8 cellular contexts compared by ENCODE assay signal in the genomic region with DNA sequence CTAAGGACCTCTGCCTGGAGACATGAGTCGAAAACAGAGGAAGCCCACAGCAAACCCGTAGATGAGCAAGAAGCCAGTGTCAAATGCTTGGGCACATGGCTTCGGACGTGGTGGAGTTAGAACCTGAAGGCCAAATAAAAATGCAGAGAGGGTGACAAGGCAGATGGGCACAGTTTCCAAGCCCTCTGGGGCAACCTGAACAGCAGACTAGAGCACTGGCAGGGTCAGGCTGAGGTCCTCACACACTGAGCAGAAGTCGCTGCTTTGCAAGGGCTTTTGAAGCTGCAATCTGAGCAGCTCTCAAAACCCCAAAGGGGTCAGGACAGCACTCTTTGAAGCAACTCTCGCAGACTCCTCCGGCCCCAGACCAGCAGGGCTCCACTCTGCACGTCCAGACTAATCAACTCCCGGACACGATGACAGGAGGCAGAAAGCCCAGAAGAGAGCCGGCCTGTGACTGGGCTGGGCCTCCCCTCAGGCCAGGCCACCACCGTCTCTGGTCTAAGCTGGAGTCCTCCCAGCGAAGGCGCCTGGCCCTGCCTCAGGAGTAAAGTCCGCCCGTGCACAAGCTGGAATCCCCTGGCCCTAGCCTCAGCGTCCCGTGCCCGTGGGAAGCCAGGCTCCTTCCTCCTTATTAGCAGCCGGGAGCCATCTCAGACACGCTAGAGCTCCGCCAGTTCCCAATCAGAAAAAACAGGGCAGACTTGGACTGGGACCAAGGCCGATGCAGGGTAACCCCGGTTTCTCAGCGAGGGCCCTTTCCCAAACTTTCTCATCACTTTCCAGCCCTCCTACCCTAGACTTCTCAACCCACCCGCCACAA. TPM values are rescaled to one million over a fixed set of nuclear protein-coding genes. Genes with fewer than 3 reads are reported as not detected.
DNase-seq lines count a peak whose midpoint lies in the region; ATAC-seq and TF ChIP-seq lines count a peak whose summit lies in the region.

No MANE protein-coding gene starts in this region.

- TF ChIP-seq CTCF in lower leg skin (IDR thresholded peaks at IDR 0.05): no peak

- peaks cover 3% of the 10 kb centered on the region for H3K36me3 Mint-ChIP-seq in activated naive CD4-positive, alpha-beta T cell treated with anti-CD3 and anti-CD28 coated beads for 36 hours (ENCODE audit: low read depth)
- H3K36me3 Mint-ChIP-seq in dendritic cell treated with granulocyte-macrophage colony-stimulating factor and Interleukin-4, amounts not matched to agents 40 ng/mL and 50 ng/mL, for 4 days (ENCODE audit: low read depth): peaks cover 41% of the 10 kb centered on the region

- WGBS in lower leg skin, 2 donors: 2 to 3% methylated on average over 20 to 26 of the region's 26 CpGs

- peak overlapping the region; percentile 90 for H3K27ac Mint-ChIP-seq in activated naive CD4-positive, alpha-beta T cell treated with anti-CD3 and anti-CD28 coated beads for 36 hours
- peak overlapping the region; percentile 93 for H3K27ac Mint-ChIP-seq in dendritic cell treated with granulocyte-macrophage colony-stimulating factor and Interleukin-4, amounts not matched to agents 40 ng/mL and 50 ng/mL, for 4 days

- H3K27ac ChIP-seq in substantia nigra (ENCODE audit: low read depth, low read length, poor library complexity, severe bottlenecking): peak overlapping the region; percentile 92

- peaks cover 32% of the 10 kb centered on the region for H3K4me1 Mint-ChIP-seq in activated naive CD4-positive, alpha-beta T cell treated with anti-CD3 and anti-CD28 coated beads for 36 hours (ENCODE audit: low read depth)
- H3K4me1 Mint-ChIP-seq in dendritic cell treated with granulocyte-macrophage colony-stimulating factor and Interleukin-4, amounts not matched to agents 40 ng/mL and 50 ng/mL, for 4 days (ENCODE audit: low read depth): peaks cover 49% of the 10 kb centered on the region

- H3K9me3 Mint-ChIP-seq in activated naive CD4-positive, alpha-beta T cell treated with anti-CD3 and anti-CD28 coated beads for 36 hours: no peaks in the 10 kb centered on the region
- H3K9me3 Mint-ChIP-seq in dendritic cell treated with granulocyte-macrophage colony-stimulating factor and Interleukin-4, amounts not matched to agents 40 ng/mL and 50 ng/mL, for 4 days: no peaks in the 10 kb centered on the region

- ATAC-seq in GM21786 (IDR thresholded peaks at IDR 0.05; ENCODE audit: unreplicated experiment) (no peak), GM19324 (IDR thresholded peaks at IDR 0.05; ENCODE audit: low FRiP score, unreplicated experiment) (no peak)

- CTCF ChIA-PET in activated naive CD4-positive, alpha-beta T cell treated with anti-CD3 and anti-CD28 coated beads for 36 hours (lab: Charles Lee): interaction anchor here (1.1 kb wide), 1 partner anchor 9 kb away, joined by 5 read pairs; no protein-coding TSS in a partner anchor

- no peaks in the 10 kb centered on the region for H3K27me3 Mint-ChIP-seq in activated naive CD4-positive, alpha-beta T cell treated with anti-CD3 and anti-CD28 coated beads for 36 hours (ENCODE audit: low read depth)
- no peaks in the 10 kb centered on the region for H3K27me3 Mint-ChIP-seq in dendritic cell treated with granulocyte-macrophage colony-stimulating factor and Interleukin-4, amounts not matched to agents 40 ng/mL and 50 ng/mL, for 4 days

- H3K4me3 Mint-ChIP-seq in activated naive CD4-positive, alpha-beta T cell treated with anti-CD3 and anti-CD28 coated beads for 36 hours: peak overlapping the region; percentile 94
- H3K4me3 Mint-ChIP-seq in dendritic cell treated with granulocyte-macrophage colony-stimulating factor and Interleukin-4, amounts not matched to agents 40 ng/mL and 50 ng/mL, for 4 days: peak overlapping the region; percentile 87

- peak overlapping the region; percentile 90 for H3K4me3 ChIP-seq in lower leg skin (ENCODE audit: low read depth, poor library complexity, severe bottlenecking)

- intact Hi-C loops in activated naive CD4-positive, alpha-beta T cell treated with anti-CD3 and anti-CD28 coated beads for 36 hours (cut with micrococcal nuclease): loop anchor here (2.0 kb wide), 2 partner anchors 289 to 303 kb away; a partner anchor contains a TSS
- intact Hi-C loops in dendritic cell treated with granulocyte-macrophage colony-stimulating factor and Interleukin-4, amounts not matched to agents 40 ng/mL and 50 ng/mL, for 4 days (cut with micrococcal nuclease): loop anchor here (1.0 to 5.0 kb wide), 5 partner anchors 8 to 404 kb away; a partner anchor contains a TSS
- intact Hi-C loops in lower leg skin (cut with DNase I; ENCODE audit: low total_unique reads): no loop called here

- TF ChIP-seq POLR2A in lower leg skin (IDR thresholded peaks at IDR 0.05): no peak

- peak; percentile 41 for DNase-seq in activated naive CD4-positive, alpha-beta T cell treated with anti-CD3 and anti-CD28 coated beads for 36 hours
- DNase-seq in activated naive CD4-positive, alpha-beta T cell (lab: John Stamatoyannopoulos, UW): no peak
- peak; percentile 45 for DNase-seq in RPMI8226
- DNase-seq in lower leg skin (ENCODE audit: low spot score in 2 of 2): peak; percentile 64 to 93
- DNase-seq in substantia nigra (lab: John Stamatoyannopoulos, UW): peak in 42 of 49 donors; percentile 26 to 74 (median 47)

RNA-seq across cellular contexts. Expression of a gene that starts 0.9 kb away (rescaled TPM):
- 100 to 1,000 TPM in 1 of 2 experiments, 10 to 100 TPM in 1; 98.5 to 107 TPM for total RNA-seq in activated naive CD4-positive, alpha-beta T cell treated with anti-CD3 and anti-CD28 coated beads for 36 hours
- total RNA-seq in lower leg skin: 100 to 1,000 TPM; 235 to 310 (median 272) TPM

RNA-seq across cellular contexts. Expression of a gene that starts 14.1 kb away (rescaled TPM):
- 10 to 100 TPM; 25.3 to 26.2 TPM for total RNA-seq in activated naive CD4-positive, alpha-beta T cell treated with anti-CD3 and anti-CD28 coated beads for 36 hours
- 10 to 100 TPM; 28.4 to 76.8 (median 47.2) TPM for total RNA-seq in lower leg skin

RNA-seq across cellular contexts. Expression of a gene that starts 14.3 kb away (rescaled TPM):
- total RNA-seq in activated naive CD4-positive, alpha-beta T cell treated with anti-CD3 and anti-CD28 coated beads for 36 hours: 100 to 1,000 TPM; 144 to 154 TPM
- total RNA-seq in lower leg skin: 100 to 1,000 TPM in 1 of 4 donors, 10 to 100 TPM in 3; 68.9 to 126 (median 88.7) TPM

RNA-seq across cellular contexts. Expression of a gene that starts 31.9 kb away (rescaled TPM):
- not detected for total RNA-seq in activated naive CD4-positive, alpha-beta T cell treated with anti-CD3 and anti-CD28 coated beads for 36 hours
- not detected for total RNA-seq in lower leg skin

RNA-seq across cellular contexts. Expression of a gene that starts 40.2 kb away (rescaled TPM):
- not detected for total RNA-seq in activated naive CD4-positive, alpha-beta T cell treated with anti-CD3 and anti-CD28 coated beads for 36 hours
- total RNA-seq in lower leg skin: not detected

Comparison
In these comparisons a context has a peak if more than half of its experiments do, and no peak if none do; other contexts are left out.
1. DNase-seq: peak in activated naive CD4-positive, alpha-beta T cell treated with anti-CD3 and anti-CD28 coated beads for 36 hours (single experiment), RPMI8226 (single experiment), lower leg skin (2 of 2) and substantia nigra (42 of 49); none in activated naive CD4-positive, alpha-beta T cell (0 of 4).